In genomic region chr13:76331948-76332712, GRCh38 we compare ENCODE assay signal across 1 cellular context.
TF ChIP-seq lines count a peak whose summit lies in the region.

No MANE protein-coding gene starts in this region.

TF ChIP-seq in SK-N-SH, 30 proteins besides CTCF, POLR2A, EP300 and RAD21 (continued from another document):
- TF ChIP-seq ZBTB33 (IDR thresholded peaks at IDR 0.05; ENCODE audit: borderline replicate concordance, low read depth) (no peak), ELF1 (IDR thresholded peaks at IDR 0.05) (no peak), SMC3 (IDR thresholded peaks at IDR 0.05; ENCODE audit: low read depth, low read length) (no peak)
